ENCODE assay signal across 15 cellular contexts in the genomic region with DNA sequence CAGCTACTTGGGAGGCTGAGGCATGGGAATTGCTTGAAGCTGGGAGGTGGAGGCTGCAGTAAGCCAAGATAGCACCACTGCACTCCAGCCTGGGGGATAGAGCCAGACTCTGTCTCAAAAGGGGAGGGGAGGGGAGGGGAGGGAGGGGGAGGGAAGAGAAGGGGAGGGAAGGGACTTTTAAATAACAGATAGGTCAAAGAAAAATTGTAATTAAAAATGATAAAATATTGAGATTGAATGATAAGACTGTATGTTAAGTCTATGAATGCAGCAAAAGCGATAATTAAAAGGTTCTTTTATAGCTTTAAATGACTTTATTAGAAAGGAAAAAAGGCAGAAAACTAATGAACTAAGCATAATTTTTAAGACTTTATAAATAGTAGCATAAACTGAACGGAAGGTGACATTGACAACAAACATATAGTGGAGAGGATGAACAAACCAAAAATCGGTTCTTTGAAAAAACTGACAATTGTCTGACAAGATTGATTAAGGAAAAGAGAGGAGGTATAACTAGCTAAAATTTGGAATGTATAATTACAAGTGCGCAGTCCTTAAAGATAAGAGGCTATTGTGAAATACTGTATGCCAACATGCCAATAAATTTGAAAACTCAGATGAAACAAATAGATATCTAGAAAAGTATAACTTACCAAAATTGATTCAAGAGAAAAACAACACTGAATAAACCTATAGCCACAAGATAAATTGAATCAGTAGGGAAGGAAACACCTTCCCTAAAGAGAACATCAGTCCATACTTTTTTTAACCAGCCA. TPM values are rescaled to one million over a fixed set of nuclear protein-coding genes. Genes with fewer than 3 reads are reported as not detected.
DNase-seq lines count a peak whose midpoint lies in the region; ATAC-seq and TF ChIP-seq lines count a peak whose summit lies in the region.
"Had no signal": no experiment of that assay in that cellular context is flagged by ENCODE, and none has a peak within 500 bp of the region (broad histone marks: within the 10 kb centered on the region; RNA-seq: fewer than 3 reads in every experiment).

No MANE protein-coding gene starts in this region.

- H3K4me2 ChIP-seq in IMR-90 (ENCODE audit: low read depth, low read length) = no peak overlapping the region

- no peak overlapping the region for H2AK9ac ChIP-seq in IMR-90 (replicated peaks; ENCODE audit: low read depth, low read length, poor library complexity)

- no CpG with 5 or more reads among the region's 4 CpGs for WGBS in IMR-90 (ENCODE audit: extremely low coverage in 2 of 2, insufficient read length in 1 of 2), 2 experiments

- H3K4me1 Mint-ChIP-seq in activated naive CD4-positive, alpha-beta T cell treated with anti-CD3 and anti-CD28 coated beads, Interleukin-2, amount 50 U/mL, for 24 hours = peaks cover 11% of the 10 kb centered on the region
- peaks cover 5 to 12% (median 11%) of the 10 kb centered on the region in 3 donors for H3K4me1 Mint-ChIP-seq in T-cell

- CTCF ChIA-PET in IMR-90 (lab: Yijun Ruan, JAX) (interaction anchor here (1.2 kb wide), 1 partner anchor 19 kb away, joined by 3 read pairs; no protein-coding TSS in a partner anchor), T-cell (lab: Charles Lee) (interaction anchor here in 1 of 2 donors (0.7 kb wide), 1 partner anchor 153 kb away, joined by 3 read pairs; no protein-coding TSS in a partner anchor)

- no peaks in the 10 kb centered on the region; the same call in 1 of the 2 replicates for H3K4me1 ChIP-seq in IMR-90 (ENCODE audit: control insufficient read depth, insufficient read depth, low read length)

- no peaks in the 10 kb centered on the region for H3K36me3 Mint-ChIP-seq in activated naive CD4-positive, alpha-beta T cell treated with anti-CD3 and anti-CD28 coated beads, Interleukin-2, amount 50 U/mL, for 24 hours
- no peaks in the 10 kb centered on the region for H3K36me3 Mint-ChIP-seq in activated naive CD4-positive, alpha-beta T cell treated with anti-CD3 and anti-CD28 coated beads, Interleukin-2, amount 50 U/mL, for 72 hours
- no peaks in the 10 kb centered on the region for H3K36me3 Mint-ChIP-seq in T-cell
- H3K36me3 Mint-ChIP-seq: CD4-positive, alpha-beta memory T cell had no signal

- no peak overlapping the region for H2AK5ac ChIP-seq in IMR-90 (ENCODE audit: low read depth, low read length)

- TF ChIP-seq CTCF in IMR-90 (conservative IDR thresholded peaks at IDR 0.05; ENCODE audit: low read depth, low read length) = no peak
- TF ChIP-seq CTCF in dorsolateral prefrontal cortex (IDR thresholded peaks at IDR 0.05 in 54 of 56, conservative IDR thresholded peaks at IDR 0.05 in 2 of 56; ENCODE audit: low read depth in 1 of 56, partially characterized antibody in 56 of 56) = no peak

- H3K23ac ChIP-seq in IMR-90 (ENCODE audit: low read depth, low read length) = no peak overlapping the region

- BruUV-seq in IMR-90 (replicated peaks; lab: Mats Ljungman, UMichigan) = no TSS peak

- H3K9me3 Mint-ChIP-seq in activated naive CD4-positive, alpha-beta T cell treated with anti-CD3 and anti-CD28 coated beads, Interleukin-2, amount 50 U/mL, for 24 hours = no peaks in the 10 kb centered on the region
- H3K9me3 Mint-ChIP-seq in activated naive CD4-positive, alpha-beta T cell treated with anti-CD3 and anti-CD28 coated beads, Interleukin-2, amount 50 U/mL, for 72 hours = no peaks in the 10 kb centered on the region
- no peaks in the 10 kb centered on the region for H3K9me3 Mint-ChIP-seq in T-cell

- no peak for ATAC-seq in activated naive CD4-positive, alpha-beta T cell treated with anti-CD3 and anti-CD28 coated beads, Interleukin-2, amount 50 U/mL, for 72 hours
- no peak for ATAC-seq in IMR-90 (ENCODE audit: low read depth)
- no peak for ATAC-seq in T-cell (replicated peaks in 1 of 4)

- H3K27ac Mint-ChIP-seq in activated naive CD4-positive, alpha-beta T cell treated with anti-CD3 and anti-CD28 coated beads, Interleukin-2, amount 50 U/mL, for 24 hours = peak overlapping the region; percentile 46
- H3K27ac Mint-ChIP-seq in activated naive CD4-positive, alpha-beta T cell treated with anti-CD3 and anti-CD28 coated beads, Interleukin-2, amount 50 U/mL, for 72 hours = no peak overlapping the region
- H3K27ac Mint-ChIP-seq in T-cell = no peak overlapping the region

- H3K36me3 ChIP-seq in IMR-90 (ENCODE audit: control insufficient read depth, insufficient read depth, low read length) = no peaks in the 10 kb centered on the region

- H2BK15ac ChIP-seq in IMR-90 (ENCODE audit: low read depth, low read length) = no peak overlapping the region

- POLR2A ChIA-PET in IMR-90 (lab: Charles Lee; ENCODE audit: unreplicated experiment) = no interaction called here
- POLR2A ChIA-PET in T-cell (lab: Charles Lee) = no interaction called here

- no peak overlapping the region for H2BK5ac ChIP-seq in IMR-90 (ENCODE audit: low read depth, low read length, poor library complexity, severe bottlenecking)

- H3K4me3 ChIP-seq in IMR-90 (ENCODE audit: insufficient read depth, low read depth, low read length) (no peak overlapping the region), dorsolateral prefrontal cortex (no peak overlapping the region)
- H3K4me3 ChIP-seq: GM23248 had no signal

- H4K5ac ChIP-seq in IMR-90 (ENCODE audit: low read depth, low read length) = no peak overlapping the region

- H3K56ac ChIP-seq in IMR-90 (ENCODE audit: extremely low read depth, insufficient read depth, low read length) = no peak overlapping the region

- intact Hi-C loops in IMR-90 (cut with micrococcal nuclease) = no loop called here
- intact Hi-C loops in dorsolateral prefrontal cortex (cut with DNase I) = no loop called here

- no peak overlapping the region for H3K4ac ChIP-seq in IMR-90 (ENCODE audit: low read depth, low read length)

- no peak overlapping the region for H3K14ac ChIP-seq in IMR-90 (replicated peaks; ENCODE audit: low read depth, low read length)

- no peak for DNase-seq in activated naive CD4-positive, alpha-beta T cell treated with anti-CD3 and anti-CD28 coated beads, Interleukin-2, amount 50 U/mL, for 72 hours (ENCODE audit: low spot score in 2 of 2)
- no peak for DNase-seq in IMR-90
- DNase-seq in dorsolateral prefrontal cortex = no peak
- DNase-seq in DMS114 treated with DMSO at 0.1 percent for 48 hours (lab: John Stamatoyannopoulos, UW; ENCODE audit: unreplicated experiment) = no peak
- DNase-seq in T-cell = no peak
- DNase-seq: C1 segment of cervical spinal cord; Calu3; CD4-positive, alpha-beta memory T cell; COR-L47; DMS153; DMS79 treated with DMSO at 0.1 percent for 48 hours; GM23248; H7; HCEC 1CT had no signal

- H4K8ac ChIP-seq in IMR-90 (ENCODE audit: low read depth in 2 of 2, low read length in 2 of 2) = no peak overlapping the region

- no peak for TF ChIP-seq RAD21 in IMR-90 (IDR thresholded peaks at IDR 0.05; ENCODE audit: low read length)

- no peak overlapping the region for H2BK20ac ChIP-seq in IMR-90 (ENCODE audit: low read depth, low read length)

- no peaks in the 10 kb centered on the region for H4K20me1 ChIP-seq in IMR-90 (ENCODE audit: insufficient read depth, low read length)

- H3K27me3 Mint-ChIP-seq in activated naive CD4-positive, alpha-beta T cell treated with anti-CD3 and anti-CD28 coated beads, Interleukin-2, amount 50 U/mL, for 24 hours = no peaks in the 10 kb centered on the region
- no peaks in the 10 kb centered on the region for H3K27me3 Mint-ChIP-seq in T-cell

- dilution Hi-C loops in IMR-90 (cut with HindIII; ENCODE audit: low sequenced_read_pairs, unreplicated experiment) = no loop called here

- in situ Hi-C loops in IMR-90 (cut with MboI; ENCODE audit: low sequenced_read_pairs) = no loop called here

- no peak for TF ChIP-seq POLR2A in IMR-90 (IDR thresholded peaks at IDR 0.05; ENCODE audit: low read depth, low read length)

- H2BK120ac ChIP-seq in IMR-90 (ENCODE audit: low read depth, low read length) = no peak overlapping the region

- H4K91ac ChIP-seq in IMR-90 (ENCODE audit: insufficient read depth, low read depth, low read length) = no peak overlapping the region

- no peak overlapping the region for H3K4me3 Mint-ChIP-seq in activated naive CD4-positive, alpha-beta T cell treated with anti-CD3 and anti-CD28 coated beads, Interleukin-2, amount 50 U/mL, for 24 hours
- H3K4me3 Mint-ChIP-seq in T-cell = no peak overlapping the region
- H3K4me3 Mint-ChIP-seq: CD4-positive, alpha-beta memory T cell had no signal

- no peaks in the 10 kb centered on the region for H3K79me1 ChIP-seq in IMR-90 (ENCODE audit: low read depth in 1 of 2, low read length in 2 of 2)

- no peaks in the 10 kb centered on the region for H3K9me3 ChIP-seq in IMR-90 (ENCODE audit: control insufficient read depth, insufficient read depth, low read length)

- H3K27ac ChIP-seq in IMR-90 (ENCODE audit: insufficient read depth, low read length) (no peak overlapping the region), dorsolateral prefrontal cortex (peak overlapping the region in 40 of 59 donors; percentile 2 to 99 (median 58))
- H3K27ac ChIP-seq: GM23248 had no signal

- no peaks in the 10 kb centered on the region for H3K27me3 ChIP-seq in IMR-90 (ENCODE audit: control insufficient read depth, insufficient read depth, low read length)
- H3K27me3 ChIP-seq in dorsolateral prefrontal cortex = no peaks in the 10 kb centered on the region

- H2AFZ ChIP-seq in IMR-90 (replicated peaks; ENCODE audit: low read length, poor library complexity) = no peak overlapping the region
- H2AFZ ChIP-seq: GM23248 had no signal

- no peak overlapping the region for H3K9ac ChIP-seq in IMR-90 (ENCODE audit: low read depth, low read length)
- H3K9ac ChIP-seq: GM23248 had no signal

- no peak overlapping the region for H3K18ac ChIP-seq in IMR-90 (ENCODE audit: low read depth, low read length)

- 0 out of 2 replicates have a peak, but pooled peaks cover 3% of the 10 kb centered on the region for H3K9me1 ChIP-seq in IMR-90 (ENCODE audit: insufficient read depth, low read length)

TF ChIP-seq in IMR-90, 13 proteins besides CTCF, POLR2A, EP300 and RAD21 (continues in another document):
- TF ChIP-seq CEBPB (IDR thresholded peaks at IDR 0.05; ENCODE audit: low read depth, low read length) = peak; percentile 50; the same call in 1 of the 2 replicates

RNA-seq across cellular contexts. Expression of a gene that starts 8.4 kb away (rescaled TPM):
- total RNA-seq in activated naive CD4-positive, alpha-beta T cell treated with anti-CD3 and anti-CD28 coated beads, Interleukin-2, amount 50 U/mL, for 72 hours = 1 to 10 TPM in 1 of 2 donors, under 1 TPM in 1; 0.46 to 1.8 TPM
- total RNA-seq in IMR-90 (2012; rRNA removed) = 42.2 and 59.7 TPM in 2 replicates
- 132 and 135 TPM in 2 replicates for polyA plus RNA-seq in IMR-90 (2012; rRNA removed)
- 61.6 and 91.4 TPM in 2 replicates for polyA plus RNA-seq in IMR-90 (2012; cell fraction: cytosol; rRNA removed)
- polyA plus RNA-seq in IMR-90 (2012; cell fraction: nucleus; rRNA removed; ENCODE audit: low replicate concordance) = 471 and 772 TPM in 2 replicates
- total RNA-seq in dorsolateral prefrontal cortex = 1 to 10 TPM in 68 of 120 experiments, under 1 TPM in 48, not detected in 4; 0.14 to 9.4 (median 1.1) TPM
- not detected for total RNA-seq in T-cell
- polyA plus RNA-seq: CD4-positive, alpha-beta memory T cell had no signal

RNA-seq across cellular contexts. Expression of a gene that starts 43.3 kb away (rescaled TPM):
- 1 to 10 TPM in 1 of 2 donors, under 1 TPM in 1; 0.49 to 1.1 TPM for total RNA-seq in activated naive CD4-positive, alpha-beta T cell treated with anti-CD3 and anti-CD28 coated beads, Interleukin-2, amount 50 U/mL, for 72 hours
- 2.2 and 2.5 TPM in 2 replicates for total RNA-seq in IMR-90 (2012; rRNA removed)
- polyA plus RNA-seq in IMR-90 (2012; rRNA removed) = 11.9 TPM in 2 replicates
- 6.4 and 15.9 TPM in 2 replicates for polyA plus RNA-seq in IMR-90 (2012; cell fraction: cytosol; rRNA removed)
- 38.7 and 77.7 TPM in 2 replicates for polyA plus RNA-seq in IMR-90 (2012; cell fraction: nucleus; rRNA removed; ENCODE audit: low replicate concordance)
- 100 to 1,000 TPM; 101 to 272 (median 186) TPM for total RNA-seq in dorsolateral prefrontal cortex
- total RNA-seq in T-cell = 1 to 10 TPM in 2 of 5 donors, under 1 TPM in 3; 0.65 to 3.4 (median 0.98) TPM

Comparison
In these comparisons a context has a peak if more than half of its experiments do, and no peak if none do; other contexts are left out.
1. RNA of a gene that starts 43.3 kb away (total RNA-seq): 101 to 272 TPM in dorsolateral prefrontal cortex; 2.2 to 2.5 TPM in IMR-90, 0.49 to 1.1 TPM in activated naive CD4-positive, alpha-beta T cell treated with anti-CD3 and anti-CD28 coated beads, Interleukin-2, amount 50 U/mL, for 72 hours and 0.65 to 3.4 TPM in T-cell; every median in the first group is over 10 times any median in the second.